27 cellular contexts compared by ENCODE assay signal in genomic region chr18:65628390-65628789, GRCh38.
DNase-seq lines count a peak whose midpoint lies in the region; TF ChIP-seq lines count a peak whose summit lies in the region.
"Had no signal": no experiment of that assay in that cellular context is flagged by ENCODE, and none has a peak within 500 bp of the region (broad histone marks: within the 10 kb centered on the region; RNA-seq: fewer than 3 reads in every experiment).

No MANE protein-coding gene starts in this region.

- H3K36me3 ChIP-seq in neural cell (ENCODE audit: insufficient read depth, low read length) = no peaks in the 10 kb centered on the region
- H3K36me3 ChIP-seq: BE2C; BLaER1; BLaER1 treated with 17β-estradiol and CSF1 and Interleukin-3, amounts not matched to agents 10 nM and 100 nM had no signal

- H3K27me3 ChIP-seq in neural cell (ENCODE audit: insufficient read depth, low read depth, low read length) = no peaks in the 10 kb centered on the region
- H3K27me3 ChIP-seq: BE2C; BLaER1; BLaER1 treated with 17β-estradiol and CSF1 and Interleukin-3, amounts not matched to agents 10 nM and 100 nM had no signal

- no peak overlapping the region for H3K9ac ChIP-seq in neural cell (ENCODE audit: low read length)
- H3K9ac ChIP-seq: BLaER1; BLaER1 treated with 17β-estradiol and CSF1 and Interleukin-3, amounts not matched to agents 10 nM and 100 nM had no signal

- H3K4me2 ChIP-seq in neural cell (ENCODE audit: low read length) = no peak overlapping the region
- H3K4me2 ChIP-seq: A549; BLaER1; BLaER1 treated with 17β-estradiol and CSF1 and Interleukin-3, amounts not matched to agents 10 nM and 100 nM had no signal

- no peak overlapping the region for H3K27ac ChIP-seq in neural cell (ENCODE audit: low read length)
- H3K27ac ChIP-seq: 22Rv1; A549; BLaER1; BLaER1 treated with 17β-estradiol and CSF1 and Interleukin-3, amounts not matched to agents 10 nM and 100 nM; C4-2B had no signal

- no peaks in the 10 kb centered on the region for H4K20me1 ChIP-seq in neural cell (ENCODE audit: insufficient read depth)
- H4K20me1 ChIP-seq: BLaER1; BLaER1 treated with 17β-estradiol and CSF1 and Interleukin-3, amounts not matched to agents 10 nM and 100 nM had no signal

- no peak for TF ChIP-seq CTCF in neural cell (IDR thresholded peaks at IDR 0.05; ENCODE audit: poor library complexity, severe bottlenecking)

- no peak overlapping the region for H2AFZ ChIP-seq in neural cell (ENCODE audit: low read depth, low read length)

- H3F3A ChIP-seq in neural cell (ENCODE audit: insufficient read depth, low read length, poor library complexity, severe bottlenecking) = no peaks in the 10 kb centered on the region

- no peaks in the 10 kb centered on the region for H3K79me2 ChIP-seq in neural cell (replicated peaks; ENCODE audit: insufficient read depth, low read length)

- no peaks in the 10 kb centered on the region for H3K9me2 ChIP-seq in neural cell (ENCODE audit: insufficient read depth, low read length)

- TF ChIP-seq EP300 in neural cell (conservative IDR thresholded peaks at IDR 0.05; ENCODE audit: poor library complexity, severe bottlenecking) = peak; percentile 77

- DNase-seq in NCI-H2107 treated with DMSO at 0.1 percent for 48 hours (lab: John Stamatoyannopoulos, UW; ENCODE audit: unreplicated experiment) = no peak
- DNase-seq: 8988T; ACHN; AML-193; BE2C; C1 segment of cervical spinal cord; Caco-2; Calu3; CD4-positive, alpha-beta memory T cell; CD4-positive, alpha-beta T cell; CD4-positive, CD25-positive, alpha-beta regulatory T cell; CD8-positive, alpha-beta memory T cell; CD8-positive, alpha-beta T cell; COR-L47; DMS 273 treated with DMSO at 0.1 percent for 48 hours; DMS153; DMS53; DMS79; DMS79 treated with DMSO at 0.1 percent for 48 hours; DND-41; EL had no signal

- TF ChIP-seq RAD21 in neural cell (conservative IDR thresholded peaks at IDR 0.05) = no peak

- H3K9me3 ChIP-seq in neural cell (ENCODE audit: low read length) = no peaks in the 10 kb centered on the region
- H3K9me3 ChIP-seq: A549; BE2C; BLaER1; BLaER1 treated with 17β-estradiol and CSF1 and Interleukin-3, amounts not matched to agents 10 nM and 100 nM; Caco-2 had no signal

- no peak overlapping the region for H3K4me3 ChIP-seq in neural cell (ENCODE audit: low read length)
- H3K4me3 ChIP-seq: A549; BLaER1; BLaER1 treated with 17β-estradiol and CSF1 and Interleukin-3, amounts not matched to agents 10 nM and 100 nM had no signal

TF ChIP-seq in neural cell, 6 proteins besides CTCF, POLR2A, EP300 and RAD21:
- peak; percentile 81 for TF ChIP-seq POLR2AphosphoS5 (IDR thresholded peaks at IDR 0.05)
- TF ChIP-seq REST (IDR thresholded peaks at IDR 0.05; ENCODE audit: borderline replicate concordance) = no peak
- no peak for TF ChIP-seq MXI1 (conservative IDR thresholded peaks at IDR 0.05; ENCODE audit: poor library complexity, severe bottlenecking)
TF ChIP-seq in neural cell: peak in this region for 1.
